In genomic region chr6:131251593-131252204, GRCh38 we compare ENCODE assay signal across 18 cellular contexts.
DNase-seq lines count a peak whose midpoint lies in the region; ATAC-seq, FAIRE-seq and TF ChIP-seq lines count a peak whose summit lies in the region.
"Had no signal": no experiment of that assay in that cellular context is flagged by ENCODE, and none has a peak within 500 bp of the region (broad histone marks: within the 10 kb centered on the region; RNA-seq: fewer than 3 reads in every experiment).

No MANE protein-coding gene starts in this region.

- H3K4me1 Mint-ChIP-seq in CD4-positive, alpha-beta T cell (ENCODE audit: low read depth) = peaks cover 66% of the 10 kb centered on the region
- H3K4me1 Mint-ChIP-seq in natural killer cell treated with Interleukin-12 subunit alpha and Interleukin-12 subunit beta and Interleukin-15 and Interleukin-18, amount 100 ng/mL, for 72 hours (ENCODE audit: low read depth in 2 of 2) = peaks cover 24 to 35% of the 10 kb centered on the region in 2 donors

- H4K20me1 ChIP-seq in Loucy (ENCODE audit: insufficient read depth, low read length, poor library complexity, severe bottlenecking) = no peaks in the 10 kb centered on the region

- H3K9me3 ChIP-seq in CD4-positive, alpha-beta T cell (ENCODE audit: control insufficient read depth, low read length) = no peaks in the 10 kb centered on the region
- no peaks in the 10 kb centered on the region for H3K9me3 ChIP-seq in Loucy (ENCODE audit: insufficient read depth, low read depth, low read length)
- H3K9me3 ChIP-seq in pancreas = no peaks in the 10 kb centered on the region
- H3K9me3 ChIP-seq: MG63 had no signal

- CTCF ChIA-PET in CD4-positive, alpha-beta T cell (lab: Charles Lee) = no interaction called here

- H3K36me3 ChIP-seq in Loucy (ENCODE audit: insufficient read depth, low read length) = no peaks in the 10 kb centered on the region
- H3K36me3 ChIP-seq in pancreas = no peaks in the 10 kb centered on the region
- H3K36me3 ChIP-seq: MG63 had no signal

- H3K9ac ChIP-seq in Loucy (ENCODE audit: low read depth, low read length, poor library complexity, severe bottlenecking) = no peak overlapping the region

- WGBS in pancreas, 2 donors = 57 to 61% methylated on average over 3 of the region's 3 CpGs

- TF ChIP-seq CTCF in CD4-positive, alpha-beta T cell (IDR thresholded peaks at IDR 0.05) = no peak
- TF ChIP-seq CTCF in Loucy (conservative IDR thresholded peaks at IDR 0.05; ENCODE audit: low read length) (no peak), fibroblast of pulmonary artery (IDR thresholded peaks at IDR 0.05; ENCODE audit: low read length, missing control alignments) (no peak), pancreas (IDR thresholded peaks at IDR 0.05) (no peak)

- no peaks in the 10 kb centered on the region for H3K27me3 ChIP-seq in CD4-positive, alpha-beta T cell (ENCODE audit: control insufficient read depth, insufficient read depth, low read length)
- H3K27me3 ChIP-seq in Loucy (ENCODE audit: insufficient read depth, low read length, poor library complexity, severe bottlenecking) (no peaks in the 10 kb centered on the region), pancreas (no peaks in the 10 kb centered on the region)
- H3K27me3 ChIP-seq: MG63 had no signal

- no peak for ATAC-seq in CD4-positive, alpha-beta T cell (ENCODE audit: poor library complexity)
- peak in 1 of 4 donors; percentile 10 for ATAC-seq in pancreas
- ATAC-seq in HG03342 (IDR thresholded peaks at IDR 0.05; ENCODE audit: unreplicated experiment) = no peak
- no peak for ATAC-seq in GM21528 (IDR thresholded peaks at IDR 0.05; ENCODE audit: low FRiP score, unreplicated experiment)
- no peak for ATAC-seq in natural killer cell treated with Interleukin-12 subunit alpha and Interleukin-12 subunit beta and Interleukin-15 and Interleukin-18, amount 100 ng/mL, for 72 hours

- no peaks in the 10 kb centered on the region for H3K27me3 Mint-ChIP-seq in CD4-positive, alpha-beta T cell
- no peaks in the 10 kb centered on the region for H3K27me3 Mint-ChIP-seq in natural killer cell treated with Interleukin-12 subunit alpha and Interleukin-12 subunit beta and Interleukin-15 and Interleukin-18, amount 100 ng/mL, for 72 hours
- H3K27me3 Mint-ChIP-seq: stimulated activated naive CD8-positive, alpha-beta T cell treated with anti-CD3 and anti-CD28 coated beads, Interleukin-15, Interleukin-2, amounts not matched to agents 100 ng/mL and 50 ng/mL, for 24 hours had no signal

- peak overlapping the region; percentile 70 for H3K4me2 ChIP-seq in Loucy (ENCODE audit: low read depth, low read length, poor library complexity, severe bottlenecking)

- no peak overlapping the region for H3K27ac ChIP-seq in CD4-positive, alpha-beta T cell (ENCODE audit: low read depth, low read length)
- H3K27ac ChIP-seq in pancreas = peak overlapping the region in 2 of 4 donors; percentile 61 to 67
- H3K27ac ChIP-seq: skin epidermis had no signal

- H3K9me2 ChIP-seq in Loucy (replicated peaks; ENCODE audit: low read depth, low read length) = no peaks in the 10 kb centered on the region

- H3K4me3 Mint-ChIP-seq in CD4-positive, alpha-beta T cell = peak overlapping the region; percentile 76
- H3K4me3 Mint-ChIP-seq in natural killer cell treated with Interleukin-12 subunit alpha and Interleukin-12 subunit beta and Interleukin-15 and Interleukin-18, amount 100 ng/mL, for 72 hours = no peak overlapping the region

- H2AFZ ChIP-seq in Loucy (ENCODE audit: low read length) = no peak overlapping the region

- DNase-seq in CD4-positive, alpha-beta T cell = no peak
- DNase-seq in fibroblast of pulmonary artery (ENCODE audit: low read depth) (peak; percentile 3), pancreas (no peak), HuH-7.5 (ENCODE audit: low spot score) (no peak)
- no peak for DNase-seq in natural killer cell treated with Interleukin-12 subunit alpha and Interleukin-12 subunit beta and Interleukin-15 and Interleukin-18, amount 100 ng/mL, for 72 hours (ENCODE audit: low spot score)
- DNase-seq: activated effector memory CD4-positive, alpha-beta T cell treated with anti-CD3 and anti-CD28 coated beads, Interleukin-2, amount 50 U/mL, for 16 hours; C1 segment of cervical spinal cord; effector CD4-positive, alpha-beta T cell; MG63; NCI-H1930; NCI-H510A; nucleus accumbens had no signal

- H3K36me3 Mint-ChIP-seq in CD4-positive, alpha-beta T cell (ENCODE audit: low read depth) = peaks cover 11% of the 10 kb centered on the region
- no peaks in the 10 kb centered on the region for H3K36me3 Mint-ChIP-seq in natural killer cell treated with Interleukin-12 subunit alpha and Interleukin-12 subunit beta and Interleukin-15 and Interleukin-18, amount 100 ng/mL, for 72 hours

- peak overlapping the region; percentile 43 for H3K27ac Mint-ChIP-seq in CD4-positive, alpha-beta T cell
- no peak overlapping the region for H3K27ac Mint-ChIP-seq in natural killer cell treated with Interleukin-12 subunit alpha and Interleukin-12 subunit beta and Interleukin-15 and Interleukin-18, amount 100 ng/mL, for 72 hours
- H3K27ac Mint-ChIP-seq: stimulated activated naive CD8-positive, alpha-beta T cell treated with anti-CD3 and anti-CD28 coated beads, Interleukin-15, Interleukin-2, amounts not matched to agents 100 ng/mL and 50 ng/mL, for 24 hours had no signal

- no peaks in the 10 kb centered on the region for H3K79me2 ChIP-seq in Loucy (ENCODE audit: insufficient read depth, low read length)

- H3K4me1 ChIP-seq in Loucy (ENCODE audit: insufficient read depth, low read length, poor library complexity, severe bottlenecking) (peaks cover 41% of the 10 kb centered on the region), pancreas (peaks cover 0 to 7% (median 5%) of the 10 kb centered on the region in 3 donors)

- intact Hi-C loops in CD4-positive, alpha-beta T cell (cut with DNase I, micrococcal nuclease) = loop anchor here in 1 of 2 experiments (10.0 kb wide), 1 partner anchor 47 kb away; no protein-coding TSS in a partner anchor
- intact Hi-C loops in pancreas (cut with DNase I) = no loop called here

- FAIRE-seq in pancreas (lab: Jason Lieb, UNC) = no peak
- FAIRE-seq: HTR-8/SVneo had no signal

- no peaks in the 10 kb centered on the region for H3K9me3 Mint-ChIP-seq in CD4-positive, alpha-beta T cell
- H3K9me3 Mint-ChIP-seq in natural killer cell treated with Interleukin-12 subunit alpha and Interleukin-12 subunit beta and Interleukin-15 and Interleukin-18, amount 100 ng/mL, for 72 hours = no peaks in the 10 kb centered on the region
- H3K9me3 Mint-ChIP-seq: stimulated activated naive CD8-positive, alpha-beta T cell treated with anti-CD3 and anti-CD28 coated beads, Interleukin-15, Interleukin-2, amounts not matched to agents 100 ng/mL and 50 ng/mL, for 24 hours had no signal

- H3K4me3 ChIP-seq in Loucy (ENCODE audit: low read length, poor library complexity, severe bottlenecking) (no peak overlapping the region), fibroblast of pulmonary artery (replicated peaks; ENCODE audit: low read depth, low read length) (no peak overlapping the region), pancreas (peak overlapping the region; percentile 2 to 47 (median 30))
- H3K4me3 ChIP-seq: MG63, skin epidermis had no signal

- no peaks in the 10 kb centered on the region for H3F3A ChIP-seq in Loucy (ENCODE audit: low read depth)

- POLR2A ChIA-PET in CD4-positive, alpha-beta T cell (lab: Charles Lee) = interaction anchor here (2.1 to 2.3 kb wide), 2 partner anchors 30 to 53 kb away, joined by 14 to 19 read pairs; no protein-coding TSS in a partner anchor

Comparison
In these comparisons a context has a peak if more than half of its experiments do, and no peak if none do; other contexts are left out.
1. H3K4me3 ChIP-seq: peak in pancreas (4 of 4); none in Loucy (single experiment) and fibroblast of pulmonary artery (single experiment).